Comparison of ENCODE assay signal across 1 cellular context in the genomic region with DNA sequence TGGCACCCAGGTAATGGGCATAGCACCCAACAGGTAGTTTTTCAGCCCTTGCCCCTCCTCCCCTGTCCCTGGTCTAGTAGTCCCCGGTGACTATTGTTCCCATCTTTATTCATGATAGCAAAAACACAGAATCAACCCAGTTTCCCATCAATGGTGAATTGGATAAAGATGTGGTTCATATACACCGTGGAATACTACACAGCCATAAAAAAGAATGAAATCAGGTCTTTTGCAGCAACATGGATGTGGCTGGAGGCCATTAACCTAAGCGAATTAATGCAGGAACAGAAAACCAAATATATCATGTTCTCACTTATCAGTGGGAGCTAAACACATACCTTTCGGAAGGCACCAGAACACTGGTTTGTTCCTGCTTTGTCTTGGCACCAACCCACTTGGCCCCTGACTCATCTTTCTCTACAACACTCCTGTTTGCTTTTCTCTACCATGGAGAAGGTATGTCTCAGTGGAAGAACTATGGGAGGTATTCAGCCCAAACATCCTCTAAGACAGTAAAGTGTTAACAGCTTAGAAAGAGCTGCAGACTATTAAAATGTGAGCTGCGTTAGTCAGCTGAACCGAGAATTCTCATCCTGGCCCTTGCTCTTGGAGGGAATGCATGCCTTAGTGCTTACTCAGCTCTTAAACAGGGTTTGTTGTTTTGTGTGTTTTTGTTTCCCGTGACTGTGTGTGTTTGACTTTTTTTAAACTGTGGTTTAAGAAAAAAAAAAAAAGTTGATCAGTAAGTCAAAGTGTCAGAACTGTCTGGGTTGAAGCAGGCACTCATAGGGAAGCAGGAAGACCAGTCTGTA.
TF ChIP-seq lines count a peak whose summit lies in the region.

No MANE protein-coding gene starts in this region.

TF ChIP-seq in HEK293, 187 proteins besides CTCF, POLR2A, EP300 and RAD21 (continued from another document):
- TF ChIP-seq ZNF211 (tag by site-specific recombination; IDR thresholded peaks at IDR 0.05; ENCODE audit: low read depth) = no peak
- TF ChIP-seq ZNF561 (tag by site-specific recombination; IDR thresholded peaks at IDR 0.05; ENCODE audit: borderline replicate concordance) = no peak
- TF ChIP-seq ZNF473 (tag by site-specific recombination; IDR thresholded peaks at IDR 0.05) = no peak
- TF ChIP-seq ZNF654 (tag by site-specific recombination; IDR thresholded peaks at IDR 0.05; ENCODE audit: low read depth) = no peak
- no peak for TF ChIP-seq TCF7L2 (IDR thresholded peaks at IDR 0.05; ENCODE audit: borderline replicate concordance, low read depth, low read length)
- TF ChIP-seq ZNF843 (tag by site-specific recombination; IDR thresholded peaks at IDR 0.05) = no peak
- 0 out of 2 replicates have a peak, but pooled peaks have one; percentile 9 for TF ChIP-seq ZNF629 (tag by site-specific recombination; IDR thresholded peaks at IDR 0.05)
- TF ChIP-seq, protein P1, sequence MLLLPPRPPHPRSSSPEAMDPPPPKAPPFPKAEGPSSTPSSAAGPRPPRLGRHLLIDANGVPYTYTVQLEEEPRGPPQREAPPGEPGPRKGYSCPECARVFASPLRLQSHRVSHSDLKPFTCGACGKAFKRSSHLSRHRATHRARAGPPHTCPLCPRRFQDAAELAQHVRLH (tag by site-specific recombination; IDR thresholded peaks at IDR 0.05) = peak; percentile 83
- TF ChIP-seq ZNF335 (tag by site-specific recombination; conservative IDR thresholded peaks at IDR 0.05) = peak; percentile 59
- TF ChIP-seq ZNF785 (tag by site-specific recombination; IDR thresholded peaks at IDR 0.05) = no peak
- TF ChIP-seq, protein P2, sequence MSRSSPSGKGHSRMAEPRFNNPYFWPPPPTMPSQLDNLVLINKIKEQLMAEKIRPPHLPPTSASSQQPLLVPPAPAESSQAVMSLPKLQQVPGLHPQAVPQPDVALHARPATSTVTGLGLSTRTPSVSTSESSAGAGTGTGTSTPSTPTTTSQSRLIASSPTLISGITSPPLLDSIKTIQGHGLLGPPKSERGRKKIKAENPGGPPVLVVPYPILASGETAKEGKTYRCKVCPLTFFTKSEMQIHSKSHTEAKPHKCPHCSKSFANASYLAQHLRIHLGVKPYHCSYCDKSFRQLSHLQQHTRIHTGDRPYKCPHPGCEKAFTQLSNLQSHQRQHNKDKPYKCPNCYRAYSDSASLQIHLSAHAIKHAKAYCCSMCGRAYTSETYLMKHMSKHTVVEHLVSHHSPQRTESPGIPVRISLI (tag by site-specific recombination; IDR thresholded peaks at IDR 0.05) = peak; percentile 86
- TF ChIP-seq ZNF112 (tag by site-specific recombination; IDR thresholded peaks at IDR 0.05) = no peak
- TF ChIP-seq ZNF341 (tag by site-specific recombination; IDR thresholded peaks at IDR 0.05; ENCODE audit: low read depth) = no peak
- TF ChIP-seq, protein P3, sequence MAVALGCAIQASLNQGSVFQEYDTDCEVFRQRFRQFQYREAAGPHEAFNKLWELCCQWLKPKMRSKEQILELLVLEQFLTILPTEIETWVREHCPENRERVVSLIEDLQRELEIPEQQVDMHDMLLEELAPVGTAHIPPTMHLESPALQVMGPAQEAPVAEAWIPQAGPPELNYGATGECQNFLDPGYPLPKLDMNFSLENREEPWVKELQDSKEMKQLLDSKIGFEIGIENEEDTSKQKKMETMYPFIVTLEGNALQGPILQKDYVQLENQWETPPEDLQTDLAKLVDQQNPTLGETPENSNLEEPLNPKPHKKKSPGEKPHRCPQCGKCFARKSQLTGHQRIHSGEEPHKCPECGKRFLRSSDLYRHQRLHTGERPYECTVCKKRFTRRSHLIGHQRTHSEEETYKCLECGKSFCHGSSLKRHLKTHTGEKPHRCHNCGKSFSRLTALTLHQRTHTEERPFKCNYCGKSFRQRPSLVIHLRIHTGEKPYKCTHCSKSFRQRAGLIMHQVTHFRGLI (tag by site-specific recombination; IDR thresholded peaks at IDR 0.05) = no peak
- no peak for TF ChIP-seq ZNF529 (tag by site-specific recombination; IDR thresholded peaks at IDR 0.05; ENCODE audit: insufficient replicate concordance)
- no peak for TF ChIP-seq ZNF24 (tag by site-specific recombination; IDR thresholded peaks at IDR 0.05)
- no peak; the same call in 1 of the 2 replicates for TF ChIP-seq SCRT2 (tag by site-specific recombination; IDR thresholded peaks at IDR 0.05)
- TF ChIP-seq ZNF292 (tag by site-specific recombination; IDR thresholded peaks at IDR 0.05; ENCODE audit: borderline replicate concordance, low read depth) = no peak
- TF ChIP-seq ZNF302 (tag by site-specific recombination; IDR thresholded peaks at IDR 0.05; ENCODE audit: low read depth) = no peak
- TF ChIP-seq ZNF558 (tag by site-specific recombination; IDR thresholded peaks at IDR 0.05) = no peak
- TF ChIP-seq KLF16 (tag by site-specific recombination; IDR thresholded peaks at IDR 0.05) = no peak
- TF ChIP-seq SETDB1 (IDR thresholded peaks at IDR 0.05; ENCODE audit: insufficient read length, low read length) = peak; percentile 14
- TF ChIP-seq ZNF677 (tag by site-specific recombination; IDR thresholded peaks at IDR 0.05) = no peak
TF ChIP-seq in HEK293: peak in this region for 14.
